In the genomic region with DNA sequence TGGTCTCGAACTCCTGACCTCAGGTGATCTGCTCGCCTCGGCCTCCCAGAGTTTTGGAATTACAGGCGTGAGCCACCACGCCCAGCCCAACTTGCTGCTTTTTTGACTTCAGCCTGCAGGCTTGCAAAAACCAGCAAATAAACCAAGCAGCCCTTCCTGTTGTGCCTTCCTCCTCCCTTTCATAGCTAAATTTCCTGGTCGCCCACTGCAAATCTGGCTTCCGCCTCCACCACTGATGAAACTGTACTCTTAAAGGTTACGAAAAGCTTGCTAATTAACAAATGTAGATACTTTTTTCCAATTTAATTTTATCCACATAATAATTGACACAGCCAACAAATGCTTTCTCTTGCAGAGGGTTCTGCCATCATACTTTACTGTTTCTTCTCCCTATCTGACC, we compare ENCODE assay signal across 26 cellular contexts. TPM values are rescaled to one million over a fixed set of nuclear protein-coding genes. Genes with fewer than 3 reads are reported as not detected.
DNase-seq lines count a peak whose midpoint lies in the region; ATAC-seq and TF ChIP-seq lines count a peak whose summit lies in the region.
"Had no signal": no experiment of that assay in that cellular context is flagged by ENCODE, and none has a peak within 500 bp of the region (broad histone marks: within the 10 kb centered on the region; RNA-seq: fewer than 3 reads in every experiment).

No MANE protein-coding gene starts in this region.

- peaks cover under 1% of the 10 kb centered on the region; the same call in 1 of the 2 replicates for H4K20me1 ChIP-seq in GM23338 (replicated peaks; ENCODE audit: insufficient read depth)

- peaks cover 67% of the 10 kb centered on the region for H3K36me3 Mint-ChIP-seq in activated T-cell treated with anti-CD3 and anti-CD28 coated beads, Interleukin-2, amount 50 U/mL, for 24 hours (ENCODE audit: low read depth)
- H3K36me3 Mint-ChIP-seq in GM23338 (ENCODE audit: low read depth) = peaks cover 22% of the 10 kb centered on the region; the same call in 2 of the 3 replicates
- H3K36me3 Mint-ChIP-seq in activated naive CD8-positive, alpha-beta T cell treated with anti-CD3 and anti-CD28 coated beads, Interleukin-2, amount 50 U/mL, for 24 hours (ENCODE audit: low read depth) = peaks cover 37% of the 10 kb centered on the region

- no peaks in the 10 kb centered on the region for H3K27me3 Mint-ChIP-seq in activated T-cell treated with anti-CD3 and anti-CD28 coated beads, Interleukin-2, amount 50 U/mL, for 24 hours
- H3K27me3 Mint-ChIP-seq in GM23338 (ENCODE audit: insufficient read depth, low read depth, poor library complexity) = peaks cover 3% of the 10 kb centered on the region
- no peaks in the 10 kb centered on the region for H3K27me3 Mint-ChIP-seq in activated naive CD8-positive, alpha-beta T cell treated with anti-CD3 and anti-CD28 coated beads, Interleukin-2, amount 50 U/mL, for 24 hours

- H3K4me3 ChIP-seq in GM23338 = no peak overlapping the region
- no peak overlapping the region for H3K4me3 ChIP-seq in neutrophil (ENCODE audit: low read depth in 1 of 2, low read length in 1 of 2)
- H3K4me3 ChIP-seq: esophagus muscularis mucosa, heart left ventricle, lung, MG63, prostate gland, sigmoid colon, SJSA1, stomach, thyroid gland had no signal

- no peak overlapping the region for H3K4me2 ChIP-seq in GM23338

- H3K79me2 ChIP-seq in GM23338 (replicated peaks; ENCODE audit: insufficient read depth) = no peaks in the 10 kb centered on the region; the same call in 1 of the 2 replicates

- no peak for ATAC-seq in GM23338
- no peak for ATAC-seq in activated naive CD8-positive, alpha-beta T cell treated with anti-CD3 and anti-CD28 coated beads, Interleukin-2, amount 50 U/mL, for 24 hours
- ATAC-seq: activated T-cell treated with anti-CD3 and anti-CD28 coated beads, Interleukin-2, amount 50 U/mL, for 4 hours; foreskin keratinocyte; heart left ventricle had no signal

- no peaks in the 10 kb centered on the region for H3K27me3 ChIP-seq in GM23338 (ENCODE audit: insufficient read depth)
- no peaks in the 10 kb centered on the region for H3K27me3 ChIP-seq in neutrophil
- H3K27me3 ChIP-seq: esophagus muscularis mucosa, foreskin keratinocyte, heart left ventricle, MG63, sigmoid colon, SJSA1, stomach, thyroid gland had no signal

- H3K9me3 Mint-ChIP-seq in activated T-cell treated with anti-CD3 and anti-CD28 coated beads, Interleukin-2, amount 50 U/mL, for 24 hours = no peaks in the 10 kb centered on the region
- H3K9me3 Mint-ChIP-seq in GM23338 = no peaks in the 10 kb centered on the region
- no peaks in the 10 kb centered on the region for H3K9me3 Mint-ChIP-seq in activated naive CD8-positive, alpha-beta T cell treated with anti-CD3 and anti-CD28 coated beads, Interleukin-2, amount 50 U/mL, for 24 hours
- H3K9me3 Mint-ChIP-seq: activated T-cell treated with anti-CD3 and anti-CD28 coated beads, Interleukin-2, amount 50 U/mL, for 4 hours had no signal

- no peak for DNase-seq in activated T-cell treated with anti-CD3 and anti-CD28 coated beads, Interleukin-2, amount 50 U/mL, for 24 hours
- DNase-seq in activated T-cell treated with anti-CD3 and anti-CD28 coated beads, Interleukin-2, amount 50 U/mL, for 48 hours = no peak
- DNase-seq in GM23338 (ENCODE audit: low spot score) = no peak
- DNase-seq in activated naive CD8-positive, alpha-beta T cell treated with anti-CD3 and anti-CD28 coated beads, Interleukin-2, amount 50 U/mL, for 24 hours = no peak
- no peak for DNase-seq in mucosa of gallbladder (ENCODE audit: low spot score)
- no peak for DNase-seq in NCI-H2029 (lab: John Stamatoyannopoulos, UW)
- no peak for DNase-seq in putamen (ENCODE audit: low spot score)
- DNase-seq: activated naive CD4-positive, alpha-beta T cell treated with anti-CD3 and anti-CD28 coated beads, Interleukin-2, amount 50 U/mL, for 16 hours; activated T-cell treated with anti-CD3 and anti-CD28 coated beads, Interleukin-2, amount 50 U/mL, for 4 hours; DMS153; foreskin keratinocyte; heart left ventricle; KG1; kidney glomerular epithelial cell; MG63; NCI-H2029 treated with DMSO at 0.1 percent for 48 hours; NCI-H345; NCI-H774; sigmoid colon; stomach; thyroid gland had no signal

- H3K4me1 ChIP-seq in GM23338 (ENCODE audit: insufficient read depth) = peaks cover 17% of the 10 kb centered on the region
- H3K4me1 ChIP-seq in neutrophil (ENCODE audit: control insufficient read depth in 1 of 2, insufficient read depth in 1 of 2, low read depth in 1 of 2, low read length in 1 of 2) = peaks cover 52 to 53% of the 10 kb centered on the region in 2 experiments
- H3K4me1 ChIP-seq: foreskin keratinocyte, prostate gland, SJSA1, thyroid gland had no signal

- peaks cover 56% of the 10 kb centered on the region for H3K4me1 Mint-ChIP-seq in activated T-cell treated with anti-CD3 and anti-CD28 coated beads, Interleukin-2, amount 50 U/mL, for 24 hours (ENCODE audit: low read depth)
- H3K4me1 Mint-ChIP-seq in GM23338 = peaks cover 32% of the 10 kb centered on the region
- H3K4me1 Mint-ChIP-seq in activated naive CD8-positive, alpha-beta T cell treated with anti-CD3 and anti-CD28 coated beads, Interleukin-2, amount 50 U/mL, for 24 hours = peaks cover 66% of the 10 kb centered on the region

- H3K36me3 ChIP-seq in GM23338 (ENCODE audit: insufficient read depth) (no peaks in the 10 kb centered on the region; the same call in 1 of the 2 replicates), neutrophil (peaks cover 12% of the 10 kb centered on the region)
- H3K36me3 ChIP-seq: prostate gland had no signal

- H3K9me3 ChIP-seq in neutrophil = no peaks in the 10 kb centered on the region
- H3K9me3 ChIP-seq: esophagus muscularis mucosa, heart left ventricle, MG63, prostate gland, sigmoid colon, SJSA1, stomach, thyroid gland had no signal

- H2AFZ ChIP-seq in GM23338 = no peak overlapping the region

- 0 out of 2 replicates have a peak overlapping the region, but pooled peaks have one; percentile 5 for H3K27ac ChIP-seq in GM23338 (ENCODE audit: low read depth)
- H3K27ac ChIP-seq in neutrophil = peak overlapping the region; percentile 57
- H3K27ac ChIP-seq: foreskin keratinocyte, heart left ventricle, prostate gland, SJSA1, stomach, thyroid gland had no signal

- H3K27ac Mint-ChIP-seq in activated T-cell treated with anti-CD3 and anti-CD28 coated beads, Interleukin-2, amount 50 U/mL, for 24 hours = peak overlapping the region; percentile 16
- H3K27ac Mint-ChIP-seq in GM23338 = no peak overlapping the region
- H3K27ac Mint-ChIP-seq in activated naive CD8-positive, alpha-beta T cell treated with anti-CD3 and anti-CD28 coated beads, Interleukin-2, amount 50 U/mL, for 24 hours = peak overlapping the region; percentile 52

- H3F3A ChIP-seq in GM23338 (replicated peaks; ENCODE audit: low read depth) = peaks cover 11% of the 10 kb centered on the region

- no peak overlapping the region for H3K4me3 Mint-ChIP-seq in activated T-cell treated with anti-CD3 and anti-CD28 coated beads, Interleukin-2, amount 50 U/mL, for 24 hours
- H3K4me3 Mint-ChIP-seq in GM23338 = no peak overlapping the region; the same call in 2 of the 3 replicates
- no peak overlapping the region for H3K4me3 Mint-ChIP-seq in activated naive CD8-positive, alpha-beta T cell treated with anti-CD3 and anti-CD28 coated beads, Interleukin-2, amount 50 U/mL, for 24 hours
- H3K4me3 Mint-ChIP-seq: activated T-cell treated with anti-CD3 and anti-CD28 coated beads, Interleukin-2, amount 50 U/mL, for 4 hours had no signal

- no peaks in the 10 kb centered on the region for H3K9me2 ChIP-seq in GM23338 (ENCODE audit: insufficient read depth)

- TF ChIP-seq CTCF in GM23338 (conservative IDR thresholded peaks at IDR 0.05; ENCODE audit: low read depth in 2 of 2) (no peak), neutrophil (IDR thresholded peaks at IDR 0.05) (no peak)

TF ChIP-seq in GM23338, 12 proteins besides CTCF, POLR2A, EP300 and RAD21:
- TF ChIP-seq EZH2 (IDR thresholded peaks at IDR 0.05; ENCODE audit: low read depth, unreplicated experiment) (no peak), CREB1 (CRISPR knock-in tag; IDR thresholded peaks at IDR 0.05; ENCODE audit: low read depth) (no peak)

RNA-seq across cellular contexts. Expression of a gene that starts 8.1 kb away (rescaled TPM):
- 3.3 and 3.8 TPM in 2 replicates for total RNA-seq in GM23338 (2014; rRNA removed; shearing (Covaris generic))
- 1.9 TPM in 2 replicates for polyA plus RNA-seq in GM23338 (2016; fragmentation: Nextera tagmentation; extraction: Ambion mirVana)
- 5.8 TPM for total RNA-seq in mucosa of gallbladder

RNA-seq across cellular contexts. Expression of a gene that starts 11.2 kb away (rescaled TPM):
- total RNA-seq in GM23338 (2014; rRNA removed; shearing (Covaris generic)) = 1,037 and 1,529 TPM in 2 replicates
- 1,343 and 1,538 TPM in 2 replicates for polyA plus RNA-seq in GM23338 (2016; fragmentation: Nextera tagmentation; extraction: Ambion mirVana)
- total RNA-seq in mucosa of gallbladder = 672 TPM
